In genomic region chr12:54564768-54565167, GRCh38 we compare ENCODE assay signal across 27 cellular contexts. TPM values are rescaled to one million over a fixed set of nuclear protein-coding genes. Genes with fewer than 3 reads are reported as not detected.
"Had no signal": no experiment of that assay in that cellular context is flagged by ENCODE, and none has a peak within 500 bp of the region (broad histone marks: within the 10 kb centered on the region; RNA-seq: fewer than 3 reads in every experiment).

No MANE protein-coding gene starts in this region.

- H3K4me1 ChIP-seq: pancreas had no signal

- H3K27me3 ChIP-seq: cardiac muscle cell, esophagus muscularis mucosa, gastroesophageal sphincter, pancreas, stomach had no signal

- H3K4me3 ChIP-seq: cardiac muscle cell, esophagus muscularis mucosa, gastroesophageal sphincter, heart left ventricle, left lung, pancreas, smooth muscle cell, stomach had no signal

- H3K27ac Mint-ChIP-seq: activated CD4-positive, alpha-beta T cell treated with anti-CD3 and anti-CD28 coated beads, Interleukin-2, amount 10 ng/mL, durations not matched to agents 7 days and 5 days; activated CD8-positive, alpha-beta T cell treated with anti-CD3 and anti-CD28 coated beads, Interleukin-2, amount 10 ng/mL, durations not matched to agents 7 days and 5 days; activated naive CD4-positive, alpha-beta T cell treated with anti-CD3 and anti-CD28 coated beads, Interleukin-2, amount 50 U/mL, for 24 hours; dendritic cell treated with granulocyte-macrophage colony-stimulating factor and Interleukin-4, amounts not matched to agents 40 ng/mL and 50 ng/mL, for 4 days; stimulated activated effector memory CD8-positive, alpha-beta T cell treated with anti-CD3 and anti-CD28 coated beads, Interleukin-12 subunit alpha, Interleukin-12 subunit beta, amount 100 ng/mL, for 72 hours had no signal

- H3K9me3 Mint-ChIP-seq: activated CD4-positive, alpha-beta T cell treated with anti-CD3 and anti-CD28 coated beads, Interleukin-2, amount 10 ng/mL, durations not matched to agents 7 days and 5 days; activated naive CD4-positive, alpha-beta T cell treated with anti-CD3 and anti-CD28 coated beads, Interleukin-2, amount 50 U/mL, for 24 hours; dendritic cell treated with granulocyte-macrophage colony-stimulating factor and Interleukin-4, amounts not matched to agents 40 ng/mL and 50 ng/mL, for 4 days; stimulated activated effector memory CD8-positive, alpha-beta T cell treated with anti-CD3 and anti-CD28 coated beads, Interleukin-12 subunit alpha, Interleukin-12 subunit beta, amount 100 ng/mL, for 72 hours had no signal

- ATAC-seq: activated CD4-positive, CD25-positive, alpha-beta regulatory T cell treated with anti-CD3 and anti-CD28 coated beads, Interleukin-2, amount 50 U/mL, for 24 hours; activated CD8-positive, alpha-beta T cell treated with anti-CD3 and anti-CD28 coated beads, Interleukin-2, amount 10 ng/mL, durations not matched to agents 7 days and 5 days; gastroesophageal sphincter; heart left ventricle; left lung; pancreas; sciatic nerve; stimulated activated effector memory CD8-positive, alpha-beta T cell treated with anti-CD3 and anti-CD28 coated beads, Interleukin-12 subunit alpha, Interleukin-12 subunit beta, amount 100 ng/mL, for 72 hours had no signal

- H3K4me2 ChIP-seq: smooth muscle cell had no signal

- FAIRE-seq: astrocyte, pancreas had no signal

- H3K4me3 Mint-ChIP-seq: activated CD4-positive, alpha-beta T cell treated with anti-CD3 and anti-CD28 coated beads, Interleukin-2, amount 10 ng/mL, durations not matched to agents 7 days and 5 days; activated CD8-positive, alpha-beta T cell treated with anti-CD3 and anti-CD28 coated beads, Interleukin-2, amount 10 ng/mL, durations not matched to agents 7 days and 5 days; activated naive CD4-positive, alpha-beta T cell treated with anti-CD3 and anti-CD28 coated beads, Interleukin-2, amount 50 U/mL, for 24 hours; dendritic cell treated with granulocyte-macrophage colony-stimulating factor and Interleukin-4, amounts not matched to agents 40 ng/mL and 50 ng/mL, for 4 days; neural crest cell; stimulated activated effector memory CD8-positive, alpha-beta T cell treated with anti-CD3 and anti-CD28 coated beads, Interleukin-12 subunit alpha, Interleukin-12 subunit beta, amount 100 ng/mL, for 72 hours had no signal

- DNase-seq: activated CD4-positive, alpha-beta T cell treated with anti-CD3 and anti-CD28 coated beads, Interleukin-2, amount 10 ng/mL, durations not matched to agents 7 days and 5 days; activated CD8-positive, alpha-beta T cell treated with anti-CD3 and anti-CD28 coated beads, Interleukin-2, amount 10 ng/mL, durations not matched to agents 7 days and 5 days; activated gamma-delta T cell; activated T-cell treated with anti-CD3 and anti-CD28 coated beads, Interleukin-2, amount 50 U/mL, for 48 hours; effector CD8-positive, alpha-beta T cell; heart left ventricle; left lung; pancreas; stimulated activated CD4-positive, alpha-beta T cell treated with anti-CD3 and anti-CD28 coated beads, Interleukin-4, amount 100 ng/mL, for 24 hours; stomach; T1000; trophoblast cell had no signal

- H3K9me3 ChIP-seq: esophagus muscularis mucosa, gastroesophageal sphincter, heart left ventricle, left lung, pancreas, stomach had no signal

- H3K27ac ChIP-seq: cardiac muscle cell, left lung, pancreas had no signal

- H3K36me3 ChIP-seq: cardiac muscle cell, esophagus muscularis mucosa, heart left ventricle, pancreas had no signal

- H3K27me3 Mint-ChIP-seq: activated CD4-positive, alpha-beta T cell treated with anti-CD3 and anti-CD28 coated beads, Interleukin-2, amount 10 ng/mL, durations not matched to agents 7 days and 5 days; activated naive CD4-positive, alpha-beta T cell treated with anti-CD3 and anti-CD28 coated beads, Interleukin-2, amount 50 U/mL, for 24 hours; dendritic cell treated with granulocyte-macrophage colony-stimulating factor and Interleukin-4, amounts not matched to agents 40 ng/mL and 50 ng/mL, for 4 days had no signal

RNA-seq across cellular contexts. Expression of gene PDE1B, which starts 15.4 kb away (rescaled TPM):
- total RNA-seq: endothelial cell of umbilical vein, lung microvascular endothelial cell had no signal
- polyA plus RNA-seq: endothelial cell of umbilical vein, smooth muscle cell had no signal

RNA-seq across cellular contexts. Expression of gene PPP1R1A, which starts 23.7 kb away (rescaled TPM):
- total RNA-seq: activated CD4-positive, alpha-beta T cell treated with anti-CD3 and anti-CD28 coated beads, Interleukin-2, amount 10 ng/mL, durations not matched to agents 7 days and 5 days; activated CD8-positive, alpha-beta T cell treated with anti-CD3 and anti-CD28 coated beads, Interleukin-2, amount 10 ng/mL, durations not matched to agents 7 days and 5 days; chondrocyte; endothelial cell of umbilical vein; lung microvascular endothelial cell; smooth muscle cell; T-helper 1 cell treated with Interleukin-12 subunit alpha and Interleukin-12 subunit beta and Interleukin-4 antibody, amounts not matched to agents 30 ng/mL and 1 ng/mL, for 36 hours had no signal
- polyA plus RNA-seq: endothelial cell of umbilical vein had no signal
